In genomic region chr15:65329298-65329990, GRCh38 we compare ENCODE assay signal across 2 cellular contexts.
TF ChIP-seq lines count a peak whose summit lies in the region.

No MANE protein-coding gene starts in this region.

TF ChIP-seq in K562, 482 proteins besides CTCF, POLR2A, EP300 and RAD21:
- peak; percentile 46; the same call in 1 of the 2 replicates for TF ChIP-seq CEBPG (CRISPR knock-in tag; IDR thresholded peaks at IDR 0.05)
- no peak for TF ChIP-seq CEBPG (tag; conservative IDR thresholded peaks at IDR 0.05 in 1 of 2, IDR thresholded peaks at IDR 0.05 in 1 of 2)
- no peak for TF ChIP-seq SMAD1 (IDR thresholded peaks at IDR 0.05; ENCODE audit: low read depth, low read length, partially characterized antibody)
TF ChIP-seq in K562: peak in this region for 1.

TF ChIP-seq in GM12891, 5 proteins besides CTCF, POLR2A, EP300 and RAD21:
- TF ChIP-seq TAF1 (IDR thresholded peaks at IDR 0.05; ENCODE audit: low read depth, low read length), result no peak
- no peak for TF ChIP-seq POLR2AphosphoS5 (IDR thresholded peaks at IDR 0.05; ENCODE audit: low read depth, low read length)
- TF ChIP-seq SPI1 (IDR thresholded peaks at IDR 0.05; ENCODE audit: low read depth, low read length), result no peak
- no peak for TF ChIP-seq PAX5 (IDR thresholded peaks at IDR 0.05; ENCODE audit: insufficient read depth, low read length, severe bottlenecking)
- TF ChIP-seq POU2F2 (IDR thresholded peaks at IDR 0.05; ENCODE audit: low read depth, low read length), result no peak
TF ChIP-seq in GM12891: peak in this region for 0.
